Comparison of ENCODE assay signal across 16 cellular contexts in genomic region chr18:78407456-78407823, GRCh38.
DNase-seq lines count a peak whose midpoint lies in the region; ATAC-seq and TF ChIP-seq lines count a peak whose summit lies in the region.
"Had no signal": no experiment of that assay in that cellular context is flagged by ENCODE, and none has a peak within 500 bp of the region (broad histone marks: within the 10 kb centered on the region; RNA-seq: fewer than 3 reads in every experiment).

No MANE protein-coding gene starts in this region.

- H3K36me3 ChIP-seq in body of pancreas (replicated peaks in 1 of 2; ENCODE audit: insufficient read depth in 1 of 2, low read depth in 2 of 2) (no peaks in the 10 kb centered on the region), spleen (no peaks in the 10 kb centered on the region)
- H3K36me3 ChIP-seq: suprapubic skin had no signal

- H3K4me1 ChIP-seq in body of pancreas (peaks cover 6% of the 10 kb centered on the region), spleen (peaks cover 0 to 12% (median 4%) of the 10 kb centered on the region in 6 donors)

- ATAC-seq in body of pancreas (peak; percentile 77), GM18511 (IDR thresholded peaks at IDR 0.05; ENCODE audit: unreplicated experiment) (no peak)

- peak overlapping the region in 1 of 4 donors; percentile 19 for H3K27ac ChIP-seq in body of pancreas
- H3K27ac ChIP-seq in spleen: no peak overlapping the region
- H3K27ac ChIP-seq: 22Rv1, suprapubic skin had no signal

- 5 to 13% methylated on average over 4 of the region's 4 CpGs for WGBS in body of pancreas, 2 donors
- WGBS in spleen, 5 donors: 2 to 14% (median 8%) methylated on average over 4 of the region's 4 CpGs

- no peaks in the 10 kb centered on the region for H3K27me3 ChIP-seq in body of pancreas
- H3K27me3 ChIP-seq in spleen (replicated peaks in 1 of 7): peaks cover 0 to 4% (median 0%) of the 10 kb centered on the region in 7 donors
- H3K27me3 ChIP-seq: suprapubic skin had no signal

- intact Hi-C loops in body of pancreas (cut with DNase I) (no loop called here), spleen (cut with DNase I; ENCODE audit: low total_unique reads) (no loop called here), posterior cingulate gyrus (cut with DNase I) (no loop called here)

- TF ChIP-seq CTCF in body of pancreas (IDR thresholded peaks at IDR 0.05): no peak
- TF ChIP-seq CTCF in spleen (IDR thresholded peaks at IDR 0.05 in 8 of 11, conservative IDR thresholded peaks at IDR 0.05 in 3 of 11): no peak

- no peak for TF ChIP-seq POLR2A in body of pancreas (IDR thresholded peaks at IDR 0.05)
- no peak for TF ChIP-seq POLR2A in spleen (IDR thresholded peaks at IDR 0.05)

- H3K9me3 ChIP-seq in body of pancreas (no peaks in the 10 kb centered on the region), spleen (no peaks in the 10 kb centered on the region)
- H3K9me3 ChIP-seq: suprapubic skin had no signal

- H3K4me3 ChIP-seq in body of pancreas (no peak overlapping the region), spleen (peak overlapping the region in 1 of 8 donors; percentile 9)
- H3K4me3 ChIP-seq: suprapubic skin had no signal

- peak; percentile 7 for DNase-seq in NCI-H1105 treated with DMSO at 0.1 percent for 48 hours (lab: John Stamatoyannopoulos, UW)
- DNase-seq in NCI-H1105 (lab: John Stamatoyannopoulos, UW): no peak
- DNase-seq in NCI-H2029 treated with DMSO at 0.1 percent for 48 hours (lab: John Stamatoyannopoulos, UW): peak; percentile 76
- peak in 3 of 4 donors; percentile 34 to 36 (median 34) for DNase-seq in body of pancreas
- peak; percentile 65 for DNase-seq in spleen
- no peak for DNase-seq in NCI-H524 treated with DMSO at 0.1 percent for 48 hours (lab: John Stamatoyannopoulos, UW)
- DNase-seq in posterior cingulate gyrus: no peak
- DNase-seq: activated T-cell treated with anti-CD3 and anti-CD28 coated beads, Interleukin-2, amount 50 U/mL, for 1 hour; amniotic stem cell; cerebellar nuclear complex; nephron progenitor cell; retina; SIG-M5 had no signal

Comparison
In these comparisons a context has a peak if more than half of its experiments do, and no peak if none do; other contexts are left out.
1. DNase-seq: peak in NCI-H1105 treated with DMSO at 0.1 percent for 48 hours (single experiment), NCI-H2029 treated with DMSO at 0.1 percent for 48 hours (single experiment), body of pancreas (3 of 4) and spleen (single experiment); none in NCI-H1105 (single experiment), NCI-H524 treated with DMSO at 0.1 percent for 48 hours (single experiment) and posterior cingulate gyrus (0 of 10).